Comparison of ENCODE assay signal across 20 cellular contexts in genomic region chr15:50227076-50227475, GRCh38. TPM values are rescaled to one million over a fixed set of nuclear protein-coding genes. Genes with fewer than 3 reads are reported as not detected.
A peak's percentile ranks its signal among the peaks of the same experiment; 100 is the strongest.
DNase-seq lines count a peak whose midpoint lies in the region; ATAC-seq and TF ChIP-seq lines count a peak whose summit lies in the region.
"Had no signal": no experiment of that assay in that cellular context is flagged by ENCODE, and none has a peak within 500 bp of the region (broad histone marks: within the 10 kb centered on the region; RNA-seq: fewer than 3 reads in every experiment).

No MANE protein-coding gene starts in this region.

- H3K27me3 ChIP-seq in PC-3 (ENCODE audit: low read length) (no peaks in the 10 kb centered on the region), fibroblast of lung (ENCODE audit: control insufficient read depth, insufficient read depth, low read length) (peaks cover 2% of the 10 kb centered on the region), osteoblast (ENCODE audit: insufficient read depth, low read length) (peaks cover 14% of the 10 kb centered on the region)
- H3K27me3 ChIP-seq: adrenal gland, ovary, testis had no signal

- TF ChIP-seq CTCF in PC-3 (conservative IDR thresholded peaks at IDR 0.05; ENCODE audit: low read depth, low read length) (no peak), fibroblast of lung (conservative IDR thresholded peaks at IDR 0.05 in 1 of 2, IDR thresholded peaks at IDR 0.05 in 1 of 2; ENCODE audit: low read depth in 1 of 2, low read length in 2 of 2) (no peak), osteoblast (IDR thresholded peaks at IDR 0.05; ENCODE audit: extremely low read depth, low read depth, low read length) (no peak)

- no TSS peak for BruUV-seq in PC-3 (replicated peaks; lab: Mats Ljungman, UMichigan)

- intact Hi-C loops in PC-3 (cut with micrococcal nuclease) = no loop called here

- H3K4me3 ChIP-seq in PC-3 (ENCODE audit: low read length) = no peak overlapping the region
- no peak overlapping the region for H3K4me3 ChIP-seq in fibroblast of lung (replicated peaks in 1 of 4; ENCODE audit: control extremely low read depth in 1 of 4, insufficient read depth in 1 of 4, low read depth in 3 of 4, low read length in 4 of 4)
- H3K4me3 ChIP-seq in osteoblast (ENCODE audit: insufficient read depth, low read length) = no peak overlapping the region
- H3K4me3 ChIP-seq: adrenal gland, K562, ovary, skin epidermis, testis had no signal

- no peak overlapping the region for H3K27ac ChIP-seq in PC-3 (ENCODE audit: low read length)
- H3K27ac ChIP-seq in fibroblast of lung (ENCODE audit: insufficient read depth, low read length) = no peak overlapping the region
- no peak overlapping the region for H3K27ac ChIP-seq in osteoblast (ENCODE audit: low read depth, low read length)
- H3K27ac ChIP-seq: adrenal gland, C4-2B, ovary, skin epidermis, testis had no signal

- H3K79me2 ChIP-seq in PC-3 (ENCODE audit: low read length) (no peaks in the 10 kb centered on the region), fibroblast of lung (ENCODE audit: control insufficient read depth, insufficient read depth, low read length) (no peaks in the 10 kb centered on the region), osteoblast (ENCODE audit: insufficient read depth, low read length) (no peaks in the 10 kb centered on the region)

- no peaks in the 10 kb centered on the region for H3K36me3 ChIP-seq in PC-3 (ENCODE audit: low read depth, low read length)
- no peaks in the 10 kb centered on the region for H3K36me3 ChIP-seq in fibroblast of lung (ENCODE audit: control insufficient read depth, insufficient read depth, low read length)
- no peaks in the 10 kb centered on the region for H3K36me3 ChIP-seq in osteoblast (ENCODE audit: insufficient read depth, low read length)
- H3K36me3 ChIP-seq: adrenal gland, ovary had no signal

- CTCF ChIA-PET in PC-3 (lab: Charles Lee) = no interaction called here

- peak; percentile 67 for DNase-seq in Caki2 (ENCODE audit: low read depth)
- DNase-seq in PC-3 = peak; percentile 23
- DNase-seq in fibroblast of lung (ENCODE audit: low read depth in 2 of 2) = peak; percentile 13 to 88
- peak; percentile 80 for DNase-seq in osteoblast (ENCODE audit: insufficient read length, low spot score, missing footprints)
- no peak for DNase-seq in SW 1271 (lab: John Stamatoyannopoulos, UW)
- no peak for DNase-seq in activated CD8-positive, alpha-beta memory T cell treated with anti-CD3 and anti-CD28 coated beads for 24 hours
- no peak for DNase-seq in NOMO-1 treated with dmso at 0.1 percent for 144 hours (lab: John Stamatoyannopoulos, UW; ENCODE audit: unreplicated experiment)
- DNase-seq: activated B cell treated with CpG ODN at 0.5 μM for 24 hours; adrenal gland; head of caudate nucleus; NCI-H1105 treated with DMSO at 0.1 percent for 48 hours; NK-92 treated with Interleukin-12 subunit alpha and Interleukin-12 subunit beta, amount 100 ng/mL, for 24 hours; ovary; T-helper 1 cell; testis had no signal

- no peaks in the 10 kb centered on the region for H3K9me2 ChIP-seq in PC-3 (replicated peaks; ENCODE audit: low read length)

- no peaks in the 10 kb centered on the region for H3F3A ChIP-seq in PC-3 (ENCODE audit: low read length, unreplicated experiment)

- POLR2A ChIA-PET in PC-3 (lab: Charles Lee; ENCODE audit: unreplicated experiment) = no interaction called here

- H4K20me1 ChIP-seq in PC-3 (ENCODE audit: low read length) (no peaks in the 10 kb centered on the region), fibroblast of lung (ENCODE audit: control insufficient read depth, extremely low read depth, insufficient read depth, low read length) (no peaks in the 10 kb centered on the region), osteoblast (ENCODE audit: insufficient read depth, low read length) (no peaks in the 10 kb centered on the region)

- no peak overlapping the region for H3K9ac ChIP-seq in PC-3 (ENCODE audit: low read length)
- no peak overlapping the region for H3K9ac ChIP-seq in fibroblast of lung (ENCODE audit: insufficient read depth, low read length)

- H3K4me1 ChIP-seq in PC-3 (ENCODE audit: insufficient read depth, low read length) (0 out of 2 replicates have a peak, but pooled peaks cover 4% of the 10 kb centered on the region), fibroblast of lung (ENCODE audit: control insufficient read depth, extremely low read depth, insufficient read depth, low read length) (no peaks in the 10 kb centered on the region), osteoblast (ENCODE audit: insufficient read depth, low read length) (peaks cover 3% of the 10 kb centered on the region)
- H3K4me1 ChIP-seq: adrenal gland, testis had no signal

- H2AFZ ChIP-seq in PC-3 (ENCODE audit: low read length) (no peak overlapping the region), fibroblast of lung (ENCODE audit: low read length) (no peak overlapping the region), osteoblast (ENCODE audit: low read length) (no peak overlapping the region)

- ATAC-seq in PC-3 = peak; percentile 18; the same call in 1 of the 2 replicates
- ATAC-seq in HG02840 (IDR thresholded peaks at IDR 0.05; ENCODE audit: low FRiP score, unreplicated experiment) = no peak
- ATAC-seq: K562 had no signal

- no peak overlapping the region for H3K4me2 ChIP-seq in PC-3 (ENCODE audit: low read length)
- no peak overlapping the region for H3K4me2 ChIP-seq in fibroblast of lung (ENCODE audit: extremely low read depth, insufficient read depth, low read length)
- H3K4me2 ChIP-seq in osteoblast (ENCODE audit: insufficient read depth, low read length) = peak overlapping the region; percentile 25

- in situ Hi-C loops in Caki2 (cut with HindIII; ENCODE audit: low pct_unique_long_range_greater_than_20kb, low sequenced_read_pairs) = no loop called here

- H3K9me3 ChIP-seq in PC-3 (ENCODE audit: low read length) = no peaks in the 10 kb centered on the region
- H3K9me3 ChIP-seq in fibroblast of lung (ENCODE audit: control insufficient read depth, insufficient read depth, low read depth, low read length) = no peaks in the 10 kb centered on the region
- H3K9me3 ChIP-seq in osteoblast (ENCODE audit: low read depth, low read length) = no peaks in the 10 kb centered on the region
- H3K9me3 ChIP-seq: adrenal gland, ovary, testis had no signal

RNA-seq across cellular contexts. Expression of gene HDC, which starts 38.5 kb away (rescaled TPM):
- total RNA-seq in Caki2 (2014; rRNA removed; shearing (Covaris generic); ENCODE audit: low replicate concordance) = not detected in 2 replicates
- total RNA-seq in PC-3 (2014; rRNA removed) = not detected in 2 replicates
- not detected in 2 replicates for total RNA-seq in fibroblast of lung
- not detected in 2 replicates for polyA plus RNA-seq in fibroblast of lung
- polyA plus RNA-seq in fibroblast of lung (2012) = not detected in 2 replicates
- not detected in 2 replicates for polyA minus RNA-seq in fibroblast of lung (ENCODE audit: low replicate concordance)
- total RNA-seq in osteoblast = not detected in 2 replicates
- total RNA-seq: activated B cell treated with CpG ODN at 0.5 μM for 24 hours, kidney epithelial cell had no signal

RNA-seq across cellular contexts. Expression of gene SLC27A2, which starts 45.1 kb away (rescaled TPM):
- total RNA-seq in Caki2 (2014; rRNA removed; shearing (Covaris generic); ENCODE audit: low replicate concordance) = 0.06 and 0.57 TPM in 2 replicates
- 5.8 and 8.1 TPM in 2 replicates for total RNA-seq in PC-3 (2014; rRNA removed)
- under 0.01 and 0.66 TPM in 2 replicates for total RNA-seq in fibroblast of lung
- 0.23 and 0.49 TPM in 2 replicates for polyA plus RNA-seq in fibroblast of lung
- polyA plus RNA-seq in fibroblast of lung (2012) = 0.23 and 0.35 TPM in 2 replicates
- not detected in 2 replicates for polyA minus RNA-seq in fibroblast of lung (ENCODE audit: low replicate concordance)
- not detected in 2 replicates for total RNA-seq in osteoblast

Comparison
In these comparisons a context has a peak if more than half of its experiments do, and no peak if none do; other contexts are left out.
1. DNase-seq: peak in Caki2 (single experiment), PC-3 (single experiment), fibroblast of lung (2 of 2) and osteoblast (single experiment); none in SW 1271 (0 of 2), activated CD8-positive, alpha-beta memory T cell treated with anti-CD3 and anti-CD28 coated beads for 24 hours (single experiment) and NOMO-1 treated with dmso at 0.1 percent for 144 hours (single experiment).